Comparison of ENCODE assay signal across 33 cellular contexts in the genomic region with DNA sequence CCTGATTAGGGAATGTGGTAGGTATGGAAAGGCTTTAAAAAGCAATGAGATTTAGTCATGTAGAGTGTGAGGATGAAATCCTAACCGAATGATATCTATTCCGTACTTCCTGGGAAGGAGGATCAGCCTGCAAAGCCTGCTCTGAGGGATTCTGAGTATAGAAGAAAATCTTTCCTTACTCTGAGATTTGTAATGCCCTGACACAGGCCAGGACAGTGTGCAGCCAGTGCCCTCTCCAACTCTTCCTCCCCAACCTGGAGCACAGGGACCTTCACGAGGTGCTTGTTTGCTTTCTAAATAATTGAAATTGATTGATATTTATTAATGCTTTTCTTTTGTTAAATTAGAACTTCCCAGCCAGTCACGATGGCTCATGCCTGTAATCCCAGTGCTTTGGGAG.
"Had no signal": no experiment of that assay in that cellular context is flagged by ENCODE, and none has a peak within 500 bp of the region (broad histone marks: within the 10 kb centered on the region; RNA-seq: fewer than 3 reads in every experiment).

No MANE protein-coding gene starts in this region.

- H3K36me3 ChIP-seq: adrenal gland, ascending aorta, brain microvascular endothelial cell, breast epithelium, cardiac muscle cell had no signal

- ATAC-seq: activated naive CD4-positive, alpha-beta T cell treated with anti-CD3 and anti-CD28 coated beads, Interleukin-2, amount 50 U/mL, for 72 hours; activated naive CD8-positive, alpha-beta T cell treated with anti-CD3 and anti-CD28 coated beads, Interleukin-2, amount 50 U/mL, for 24 hours; activated T-cell treated with anti-CD3 and anti-CD28 coated beads, Interleukin-2, amount 50 U/mL, for 4 hours; activated T-cell treated with anti-CD3 and anti-CD28 coated beads, Interleukin-2, amount 50 U/mL, for 72 hours; activated T-helper 17 cell treated with anti-CD3 and anti-CD28 coated beads, Interleukin-2, amount 50 U/mL, for 72 hours; body of pancreas had no signal

- FAIRE-seq: astrocyte, bronchial epithelial cell had no signal

- DNase-seq: activated effector memory CD4-positive, alpha-beta T cell treated with anti-CD3 and anti-CD28 coated beads, Interleukin-2, amount 50 U/mL, for 16 hours; activated effector memory CD4-positive, alpha-beta T cell treated with Interleukin-2 at 50 U/mL for 16 hours; activated gamma-delta T cell; activated gamma-delta T cell treated with Interleukin-2 at 50 U/mL for 16 hours; activated naive CD4-positive, alpha-beta T cell; activated naive CD4-positive, alpha-beta T cell treated with anti-CD3 and anti-CD28 coated beads for 36 hours; activated naive CD4-positive, alpha-beta T cell treated with anti-CD3 and anti-CD28 coated beads, Interleukin-2, amount 10 ng/mL, durations not matched to agents 7 days and 5 days; activated naive CD4-positive, alpha-beta T cell treated with anti-CD3 and anti-CD28 coated beads, Interleukin-2, amount 50 U/mL, for 16 hours; activated naive CD4-positive, alpha-beta T cell treated with Interleukin-2 at 50 U/mL for 16 hours; activated naive CD8-positive, alpha-beta T cell treated with anti-CD3 and anti-CD28 coated beads for 36 hours; activated naive CD8-positive, alpha-beta T cell treated with anti-CD3 and anti-CD28 coated beads, Interleukin-2, amount 10 ng/mL, durations not matched to agents 7 days and 5 days; activated naive CD8-positive, alpha-beta T cell treated with anti-CD3 and anti-CD28 coated beads, Interleukin-2, amount 50 U/mL, for 24 hours; activated T-cell treated with anti-CD3 and anti-CD28 coated beads, Interleukin-2, amount 50 U/mL, for 24 hours; activated T-cell treated with anti-CD3 and anti-CD28 coated beads, Interleukin-2, amount 50 U/mL, for 4 hours; activated T-cell treated with anti-CD3 and anti-CD28 coated beads, Interleukin-2, amount 50 U/mL, for 48 hours; activated T-cell treated with anti-CD3 and anti-CD28 coated beads, Interleukin-2, amount 50 U/mL, for 72 hours; adrenal gland; amniotic stem cell; amygdala; anterior cingulate cortex; aorta; body of pancreas; brain microvascular endothelial cell; caudate nucleus; central memory CD4-positive, alpha-beta T cell; cerebellar nuclear complex had no signal

- H3K4me3 ChIP-seq: adrenal gland, ascending aorta, body of pancreas, breast epithelium, cardiac muscle cell had no signal

- H3K27me3 ChIP-seq: adrenal gland, ascending aorta, body of pancreas, brain microvascular endothelial cell, breast epithelium, cardiac muscle cell had no signal

- H3K9me3 ChIP-seq: ascending aorta, body of pancreas had no signal

- H3K4me1 ChIP-seq: adrenal gland, ascending aorta, body of pancreas, breast epithelium had no signal

- H3K27ac ChIP-seq: adrenal gland, ascending aorta, body of pancreas, brain microvascular endothelial cell, breast epithelium, cardiac muscle cell had no signal
